In genomic region chr15:74123685-74124084, GRCh38 we compare ENCODE assay signal across 1 cellular context.
TF ChIP-seq lines count a peak whose summit lies in the region.

No MANE protein-coding gene starts in this region.

TF ChIP-seq in GM23338, 12 proteins besides CTCF, POLR2A, EP300 and RAD21 (continued from another document):
- no peak for TF ChIP-seq ETS1 (IDR thresholded peaks at IDR 0.05)
- TF ChIP-seq POLR2AphosphoS5 (IDR thresholded peaks at IDR 0.05; ENCODE audit: low read depth): no peak
- TF ChIP-seq, protein P1, sequence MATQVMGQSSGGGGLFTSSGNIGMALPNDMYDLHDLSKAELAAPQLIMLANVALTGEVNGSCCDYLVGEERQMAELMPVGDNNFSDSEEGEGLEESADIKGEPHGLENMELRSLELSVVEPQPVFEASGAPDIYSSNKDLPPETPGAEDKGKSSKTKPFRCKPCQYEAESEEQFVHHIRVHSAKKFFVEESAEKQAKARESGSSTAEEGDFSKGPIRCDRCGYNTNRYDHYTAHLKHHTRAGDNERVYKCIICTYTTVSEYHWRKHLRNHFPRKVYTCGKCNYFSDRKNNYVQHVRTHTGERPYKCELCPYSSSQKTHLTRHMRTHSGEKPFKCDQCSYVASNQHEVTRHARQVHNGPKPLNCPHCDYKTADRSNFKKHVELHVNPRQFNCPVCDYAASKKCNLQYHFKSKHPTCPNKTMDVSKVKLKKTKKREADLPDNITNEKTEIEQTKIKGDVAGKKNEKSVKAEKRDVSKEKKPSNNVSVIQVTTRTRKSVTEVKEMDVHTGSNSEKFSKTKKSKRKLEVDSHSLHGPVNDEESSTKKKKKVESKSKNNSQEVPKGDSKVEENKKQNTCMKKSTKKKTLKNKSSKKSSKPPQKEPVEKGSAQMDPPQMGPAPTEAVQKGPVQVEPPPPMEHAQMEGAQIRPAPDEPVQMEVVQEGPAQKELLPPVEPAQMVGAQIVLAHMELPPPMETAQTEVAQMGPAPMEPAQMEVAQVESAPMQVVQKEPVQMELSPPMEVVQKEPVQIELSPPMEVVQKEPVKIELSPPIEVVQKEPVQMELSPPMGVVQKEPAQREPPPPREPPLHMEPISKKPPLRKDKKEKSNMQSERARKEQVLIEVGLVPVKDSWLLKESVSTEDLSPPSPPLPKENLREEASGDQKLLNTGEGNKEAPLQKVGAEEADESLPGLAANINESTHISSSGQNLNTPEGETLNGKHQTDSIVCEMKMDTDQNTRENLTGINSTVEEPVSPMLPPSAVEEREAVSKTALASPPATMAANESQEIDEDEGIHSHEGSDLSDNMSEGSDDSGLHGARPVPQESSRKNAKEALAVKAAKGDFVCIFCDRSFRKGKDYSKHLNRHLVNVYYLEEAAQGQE (IDR thresholded peaks at IDR 0.05; ENCODE audit: unreplicated experiment): no peak
- TF ChIP-seq ZNF331 (CRISPR knock-in tag; IDR thresholded peaks at IDR 0.05; ENCODE audit: low read depth): no peak
- no peak for TF ChIP-seq STAT1 (IDR thresholded peaks at IDR 0.05; ENCODE audit: unreplicated experiment)
- TF ChIP-seq CREB1 (CRISPR knock-in tag; IDR thresholded peaks at IDR 0.05; ENCODE audit: low read depth): no peak
- TF ChIP-seq ZNF114 (CRISPR knock-in tag; IDR thresholded peaks at IDR 0.05): no peak
- TF ChIP-seq EZH2 (IDR thresholded peaks at IDR 0.05; ENCODE audit: low read depth, unreplicated experiment): no peak
- TF ChIP-seq, protein P2, sequence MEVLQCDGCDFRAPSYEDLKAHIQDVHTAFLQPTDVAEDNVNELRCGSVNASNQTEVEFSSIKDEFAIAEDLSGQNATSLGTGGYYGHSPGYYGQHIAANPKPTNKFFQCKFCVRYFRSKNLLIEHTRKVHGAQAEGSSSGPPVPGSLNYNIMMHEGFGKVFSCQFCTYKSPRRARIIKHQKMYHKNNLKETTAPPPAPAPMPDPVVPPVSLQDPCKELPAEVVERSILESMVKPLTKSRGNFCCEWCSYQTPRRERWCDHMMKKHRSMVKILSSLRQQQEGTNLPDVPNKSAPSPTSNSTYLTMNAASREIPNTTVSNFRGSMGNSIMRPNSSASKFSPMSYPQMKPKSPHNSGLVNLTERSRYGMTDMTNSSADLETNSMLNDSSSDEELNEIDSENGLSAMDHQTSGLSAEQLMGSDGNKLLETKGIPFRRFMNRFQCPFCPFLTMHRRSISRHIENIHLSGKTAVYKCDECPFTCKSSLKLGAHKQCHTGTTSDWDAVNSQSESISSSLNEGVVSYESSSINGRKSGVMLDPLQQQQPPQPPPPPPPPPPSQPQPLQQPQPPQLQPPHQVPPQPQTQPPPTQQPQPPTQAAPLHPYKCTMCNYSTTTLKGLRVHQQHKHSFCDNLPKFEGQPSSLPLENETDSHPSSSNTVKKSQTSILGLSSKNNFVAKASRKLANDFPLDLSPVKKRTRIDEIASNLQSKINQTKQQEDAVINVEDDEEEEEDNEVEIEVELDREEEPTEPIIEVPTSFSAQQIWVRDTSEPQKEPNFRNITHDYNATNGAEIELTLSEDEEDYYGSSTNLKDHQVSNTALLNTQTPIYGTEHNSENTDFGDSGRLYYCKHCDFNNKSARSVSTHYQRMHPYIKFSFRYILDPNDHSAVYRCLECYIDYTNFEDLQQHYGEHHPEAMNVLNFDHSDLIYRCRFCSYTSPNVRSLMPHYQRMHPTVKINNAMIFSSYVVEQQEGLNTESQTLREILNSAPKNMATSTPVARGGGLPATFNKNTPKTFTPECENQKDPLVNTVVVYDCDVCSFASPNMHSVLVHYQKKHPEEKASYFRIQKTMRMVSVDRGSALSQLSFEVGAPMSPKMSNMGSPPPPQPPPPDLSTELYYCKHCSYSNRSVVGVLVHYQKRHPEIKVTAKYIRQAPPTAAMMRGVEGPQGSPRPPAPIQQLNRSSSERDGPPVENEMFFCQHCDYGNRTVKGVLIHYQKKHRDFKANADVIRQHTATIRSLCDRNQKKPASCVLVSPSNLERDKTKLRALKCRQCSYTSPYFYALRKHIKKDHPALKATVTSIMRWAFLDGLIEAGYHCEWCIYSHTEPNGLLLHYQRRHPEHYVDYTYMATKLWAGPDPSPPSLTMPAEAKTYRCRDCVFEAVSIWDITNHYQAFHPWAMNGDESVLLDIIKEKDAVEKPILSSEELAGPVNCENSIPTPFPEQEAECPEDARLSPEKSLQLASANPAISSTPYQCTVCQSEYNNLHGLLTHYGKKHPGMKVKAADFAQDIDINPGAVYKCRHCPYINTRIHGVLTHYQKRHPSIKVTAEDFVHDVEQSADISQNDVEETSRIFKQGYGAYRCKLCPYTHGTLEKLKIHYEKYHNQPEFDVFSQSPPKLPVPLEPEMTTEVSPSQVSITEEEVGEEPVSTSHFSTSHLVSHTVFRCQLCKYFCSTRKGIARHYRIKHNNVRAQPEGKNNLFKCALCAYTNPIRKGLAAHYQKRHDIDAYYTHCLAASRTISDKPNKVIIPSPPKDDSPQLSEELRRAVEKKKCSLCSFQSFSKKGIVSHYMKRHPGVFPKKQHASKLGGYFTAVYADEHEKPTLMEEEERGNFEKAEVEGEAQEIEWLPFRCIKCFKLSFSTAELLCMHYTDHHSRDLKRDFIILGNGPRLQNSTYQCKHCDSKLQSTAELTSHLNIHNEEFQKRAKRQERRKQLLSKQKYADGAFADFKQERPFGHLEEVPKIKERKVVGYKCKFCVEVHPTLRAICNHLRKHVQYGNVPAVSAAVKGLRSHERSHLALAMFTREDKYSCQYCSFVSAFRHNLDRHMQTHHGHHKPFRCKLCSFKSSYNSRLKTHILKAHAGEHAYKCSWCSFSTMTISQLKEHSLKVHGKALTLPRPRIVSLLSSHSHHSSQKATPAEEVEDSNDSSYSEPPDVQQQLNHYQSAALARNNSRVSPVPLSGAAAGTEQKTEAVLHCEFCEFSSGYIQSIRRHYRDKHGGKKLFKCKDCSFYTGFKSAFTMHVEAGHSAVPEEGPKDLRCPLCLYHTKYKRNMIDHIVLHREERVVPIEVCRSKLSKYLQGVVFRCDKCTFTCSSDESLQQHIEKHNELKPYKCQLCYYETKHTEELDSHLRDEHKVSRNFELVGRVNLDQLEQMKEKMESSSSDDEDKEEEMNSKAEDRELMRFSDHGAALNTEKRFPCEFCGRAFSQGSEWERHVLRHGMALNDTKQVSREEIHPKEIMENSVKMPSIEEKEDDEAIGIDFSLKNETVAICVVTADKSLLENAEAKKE (CRISPR knock-in tag; IDR thresholded peaks at IDR 0.05): no peak
- no peak for TF ChIP-seq JUNB (IDR thresholded peaks at IDR 0.05; ENCODE audit: unreplicated experiment)
TF ChIP-seq in GM23338: peak in this region for 0.
